ENCODE assay signal across 16 cellular contexts in the genomic region with DNA sequence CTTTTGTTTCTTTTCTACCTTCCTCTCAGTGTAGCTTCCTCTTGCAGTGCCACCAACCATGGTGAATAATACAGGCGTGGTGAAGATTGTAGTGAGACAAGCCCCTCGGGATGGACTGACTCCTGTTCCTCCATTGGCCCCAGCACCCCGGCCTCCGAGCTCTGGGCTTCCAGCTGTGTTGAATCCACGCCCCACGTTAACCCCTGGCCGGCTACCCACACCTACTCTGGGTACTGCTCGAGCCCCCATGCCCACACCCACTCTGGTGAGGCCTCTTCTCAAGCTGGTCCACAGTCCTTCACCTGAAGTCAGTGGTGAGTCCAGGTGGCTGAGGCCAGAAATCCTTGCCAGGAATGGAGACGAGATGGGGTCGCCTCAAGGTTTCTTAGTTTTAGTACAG.
"Had no signal": no experiment of that assay in that cellular context is flagged by ENCODE, and none has a peak within 500 bp of the region (broad histone marks: within the 10 kb centered on the region; RNA-seq: fewer than 3 reads in every experiment).

No MANE protein-coding gene starts in this region.

- H3K9me3 Mint-ChIP-seq: naive thymus-derived CD8-positive, alpha-beta T cell had no signal

- H3K4me1 ChIP-seq: body of pancreas, gastroesophageal sphincter, upper lobe of right lung had no signal

- H3K9me3 ChIP-seq: body of pancreas, gastroesophageal sphincter, heart left ventricle, upper lobe of right lung had no signal

- H3K27ac ChIP-seq: body of pancreas, gastroesophageal sphincter, heart left ventricle, upper lobe of right lung had no signal

- H3K27me3 ChIP-seq: body of pancreas, gastroesophageal sphincter, heart left ventricle, upper lobe of right lung had no signal

- DNase-seq: activated CD4-positive, alpha-beta T cell treated with anti-CD3 and anti-CD28 coated beads for 1 hour; body of pancreas; central memory CD4-positive, alpha-beta T cell; cortex of kidney; effector CD4-positive, alpha-beta T cell; heart left ventricle; kidney glomerular epithelial cell; left ventricle myocardium superior; mesendoderm; naive thymus-derived CD8-positive, alpha-beta T cell; stimulated activated CD4-positive, alpha-beta T cell treated with anti-CD3 and anti-CD28 coated beads, Interleukin-2, amount 100 ng/mL, for 24 hours; T-helper 1 cell; T1000; upper lobe of right lung had no signal

- ATAC-seq: body of pancreas, gastroesophageal sphincter had no signal

- H3K4me3 Mint-ChIP-seq: activated naive CD8-positive, alpha-beta T cell had no signal

- H3K4me3 ChIP-seq: body of pancreas, gastroesophageal sphincter, heart left ventricle, upper lobe of right lung had no signal

- H3K27me3 Mint-ChIP-seq: activated naive CD8-positive, alpha-beta T cell; naive thymus-derived CD8-positive, alpha-beta T cell had no signal
